In genomic region chr6:41967312-41968287, GRCh38 we compare ENCODE assay signal across 1 cellular context.
TF ChIP-seq lines count a peak whose summit lies in the region.

No MANE protein-coding gene starts in this region.

TF ChIP-seq in K562, 482 proteins besides CTCF, POLR2A, EP300 and RAD21 (continued from another document and continues in another):
- TF ChIP-seq, protein P1, sequence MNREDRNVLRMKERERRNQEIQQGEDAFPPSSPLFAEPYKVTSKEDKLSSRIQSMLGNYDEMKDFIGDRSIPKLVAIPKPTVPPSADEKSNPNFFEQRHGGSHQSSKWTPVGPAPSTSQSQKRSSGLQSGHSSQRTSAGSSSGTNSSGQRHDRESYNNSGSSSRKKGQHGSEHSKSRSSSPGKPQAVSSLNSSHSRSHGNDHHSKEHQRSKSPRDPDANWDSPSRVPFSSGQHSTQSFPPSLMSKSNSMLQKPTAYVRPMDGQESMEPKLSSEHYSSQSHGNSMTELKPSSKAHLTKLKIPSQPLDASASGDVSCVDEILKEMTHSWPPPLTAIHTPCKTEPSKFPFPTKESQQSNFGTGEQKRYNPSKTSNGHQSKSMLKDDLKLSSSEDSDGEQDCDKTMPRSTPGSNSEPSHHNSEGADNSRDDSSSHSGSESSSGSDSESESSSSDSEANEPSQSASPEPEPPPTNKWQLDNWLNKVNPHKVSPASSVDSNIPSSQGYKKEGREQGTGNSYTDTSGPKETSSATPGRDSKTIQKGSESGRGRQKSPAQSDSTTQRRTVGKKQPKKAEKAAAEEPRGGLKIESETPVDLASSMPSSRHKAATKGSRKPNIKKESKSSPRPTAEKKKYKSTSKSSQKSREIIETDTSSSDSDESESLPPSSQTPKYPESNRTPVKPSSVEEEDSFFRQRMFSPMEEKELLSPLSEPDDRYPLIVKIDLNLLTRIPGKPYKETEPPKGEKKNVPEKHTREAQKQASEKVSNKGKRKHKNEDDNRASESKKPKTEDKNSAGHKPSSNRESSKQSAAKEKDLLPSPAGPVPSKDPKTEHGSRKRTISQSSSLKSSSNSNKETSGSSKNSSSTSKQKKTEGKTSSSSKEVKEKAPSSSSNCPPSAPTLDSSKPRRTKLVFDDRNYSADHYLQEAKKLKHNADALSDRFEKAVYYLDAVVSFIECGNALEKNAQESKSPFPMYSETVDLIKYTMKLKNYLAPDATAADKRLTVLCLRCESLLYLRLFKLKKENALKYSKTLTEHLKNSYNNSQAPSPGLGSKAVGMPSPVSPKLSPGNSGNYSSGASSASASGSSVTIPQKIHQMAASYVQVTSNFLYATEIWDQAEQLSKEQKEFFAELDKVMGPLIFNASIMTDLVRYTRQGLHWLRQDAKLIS (CRISPR knock-in tag; IDR thresholded peaks at IDR 0.05) = no peak
- no peak for TF ChIP-seq SOX6 (IDR thresholded peaks at IDR 0.05)
- TF ChIP-seq MAFG (tag; conservative IDR thresholded peaks at IDR 0.05) = peak; percentile 62; the same call in 1 of the 2 replicates
- no peak for TF ChIP-seq TAF15 (IDR thresholded peaks at IDR 0.05; ENCODE audit: low read depth, low read length)
- no peak for TF ChIP-seq ZC3H8 (IDR thresholded peaks at IDR 0.05)
- TF ChIP-seq HDAC6 (IDR thresholded peaks at IDR 0.05; ENCODE audit: low read depth, low read length) = no peak
- TF ChIP-seq, protein P2, sequence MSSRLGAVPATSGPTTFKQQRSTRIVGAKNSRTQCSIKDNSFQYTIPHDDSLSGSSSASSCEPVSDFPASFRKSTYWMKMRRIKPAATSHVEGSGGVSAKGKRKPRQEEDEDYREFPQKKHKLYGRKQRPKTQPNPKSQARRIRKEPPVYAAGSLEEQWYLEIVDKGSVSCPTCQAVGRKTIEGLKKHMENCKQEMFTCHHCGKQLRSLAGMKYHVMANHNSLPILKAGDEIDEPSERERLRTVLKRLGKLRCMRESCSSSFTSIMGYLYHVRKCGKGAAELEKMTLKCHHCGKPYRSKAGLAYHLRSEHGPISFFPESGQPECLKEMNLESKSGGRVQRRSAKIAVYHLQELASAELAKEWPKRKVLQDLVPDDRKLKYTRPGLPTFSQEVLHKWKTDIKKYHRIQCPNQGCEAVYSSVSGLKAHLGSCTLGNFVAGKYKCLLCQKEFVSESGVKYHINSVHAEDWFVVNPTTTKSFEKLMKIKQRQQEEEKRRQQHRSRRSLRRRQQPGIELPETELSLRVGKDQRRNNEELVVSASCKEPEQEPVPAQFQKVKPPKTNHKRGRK (tag; IDR thresholded peaks at IDR 0.05) = no peak
- TF ChIP-seq HBP1 (CRISPR knock-in tag; IDR thresholded peaks at IDR 0.05) = no peak
- TF ChIP-seq MIER1 (IDR thresholded peaks at IDR 0.05; ENCODE audit: low read depth) = no peak
- TF ChIP-seq ZNF830 (CRISPR knock-in tag; IDR thresholded peaks at IDR 0.05) = no peak
- no peak for TF ChIP-seq ZNF707 (CRISPR knock-in tag; conservative IDR thresholded peaks at IDR 0.05)
- no peak for TF ChIP-seq SIN3A (IDR thresholded peaks at IDR 0.05; ENCODE audit: borderline replicate concordance in 2 of 2, control insufficient read depth in 1 of 2, low read depth in 2 of 2, low read length in 2 of 2)
- 0 out of 2 replicates have a peak, but pooled peaks have one; percentile 5 for TF ChIP-seq RB1 (IDR thresholded peaks at IDR 0.05; ENCODE audit: low read depth)
- no peak for TF ChIP-seq STAG1 (CRISPR knock-in tag; IDR thresholded peaks at IDR 0.05; ENCODE audit: borderline replicate concordance)
- TF ChIP-seq ZNF584 (CRISPR knock-in tag; IDR thresholded peaks at IDR 0.05; ENCODE audit: low read depth) = no peak
- TF ChIP-seq TAF9B (IDR thresholded peaks at IDR 0.05; ENCODE audit: partially characterized antibody) = no peak
- no peak for TF ChIP-seq HNRNPUL1 (IDR thresholded peaks at IDR 0.05; ENCODE audit: low read length)
- TF ChIP-seq, protein P3, sequence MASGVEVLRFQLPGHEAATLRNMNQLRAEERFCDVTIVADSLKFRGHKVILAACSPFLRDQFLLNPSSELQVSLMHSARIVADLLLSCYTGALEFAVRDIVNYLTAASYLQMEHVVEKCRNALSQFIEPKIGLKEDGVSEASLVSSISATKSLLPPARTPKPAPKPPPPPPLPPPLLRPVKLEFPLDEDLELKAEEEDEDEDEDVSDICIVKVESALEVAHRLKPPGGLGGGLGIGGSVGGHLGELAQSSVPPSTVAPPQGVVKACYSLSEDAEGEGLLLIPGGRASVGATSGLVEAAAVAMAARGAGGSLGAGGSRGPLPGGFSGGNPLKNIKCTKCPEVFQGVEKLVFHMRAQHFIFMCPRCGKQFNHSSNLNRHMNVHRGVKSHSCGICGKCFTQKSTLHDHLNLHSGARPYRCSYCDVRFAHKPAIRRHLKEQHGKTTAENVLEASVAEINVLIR (CRISPR knock-in tag; IDR thresholded peaks at IDR 0.05) = no peak
- peak in 1 of 2 experiments; percentile 36; a peak in 1 of 4 replicates for TF ChIP-seq TEAD1 (CRISPR knock-in tag; IDR thresholded peaks at IDR 0.05)
- TF ChIP-seq ZBTB1 (CRISPR knock-in tag; IDR thresholded peaks at IDR 0.05; ENCODE audit: borderline replicate concordance, low read depth) = no peak
- TF ChIP-seq ZNF224 (CRISPR knock-in tag; IDR thresholded peaks at IDR 0.05) = no peak
- TF ChIP-seq, protein P4, sequence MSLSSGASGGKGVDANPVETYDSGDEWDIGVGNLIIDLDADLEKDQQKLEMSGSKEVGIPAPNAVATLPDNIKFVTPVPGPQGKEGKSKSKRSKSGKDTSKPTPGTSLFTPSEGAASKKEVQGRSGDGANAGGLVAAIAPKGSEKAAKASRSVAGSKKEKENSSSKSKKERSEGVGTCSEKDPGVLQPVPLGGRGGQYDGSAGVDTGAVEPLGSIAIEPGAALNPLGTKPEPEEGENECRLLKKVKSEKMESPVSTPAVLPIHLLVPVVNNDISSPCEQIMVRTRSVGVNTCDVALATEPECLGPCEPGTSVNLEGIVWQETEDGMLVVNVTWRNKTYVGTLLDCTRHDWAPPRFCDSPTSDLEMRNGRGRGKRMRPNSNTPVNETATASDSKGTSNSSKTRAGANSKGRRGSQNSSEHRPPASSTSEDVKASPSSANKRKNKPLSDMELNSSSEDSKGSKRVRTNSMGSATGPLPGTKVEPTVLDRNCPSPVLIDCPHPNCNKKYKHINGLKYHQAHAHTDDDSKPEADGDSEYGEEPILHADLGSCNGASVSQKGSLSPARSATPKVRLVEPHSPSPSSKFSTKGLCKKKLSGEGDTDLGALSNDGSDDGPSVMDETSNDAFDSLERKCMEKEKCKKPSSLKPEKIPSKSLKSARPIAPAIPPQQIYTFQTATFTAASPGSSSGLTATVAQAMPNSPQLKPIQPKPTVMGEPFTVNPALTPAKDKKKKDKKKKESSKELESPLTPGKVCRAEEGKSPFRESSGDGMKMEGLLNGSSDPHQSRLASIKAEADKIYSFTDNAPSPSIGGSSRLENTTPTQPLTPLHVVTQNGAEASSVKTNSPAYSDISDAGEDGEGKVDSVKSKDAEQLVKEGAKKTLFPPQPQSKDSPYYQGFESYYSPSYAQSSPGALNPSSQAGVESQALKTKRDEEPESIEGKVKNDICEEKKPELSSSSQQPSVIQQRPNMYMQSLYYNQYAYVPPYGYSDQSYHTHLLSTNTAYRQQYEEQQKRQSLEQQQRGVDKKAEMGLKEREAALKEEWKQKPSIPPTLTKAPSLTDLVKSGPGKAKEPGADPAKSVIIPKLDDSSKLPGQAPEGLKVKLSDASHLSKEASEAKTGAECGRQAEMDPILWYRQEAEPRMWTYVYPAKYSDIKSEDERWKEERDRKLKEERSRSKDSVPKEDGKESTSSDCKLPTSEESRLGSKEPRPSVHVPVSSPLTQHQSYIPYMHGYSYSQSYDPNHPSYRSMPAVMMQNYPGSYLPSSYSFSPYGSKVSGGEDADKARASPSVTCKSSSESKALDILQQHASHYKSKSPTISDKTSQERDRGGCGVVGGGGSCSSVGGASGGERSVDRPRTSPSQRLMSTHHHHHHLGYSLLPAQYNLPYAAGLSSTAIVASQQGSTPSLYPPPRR (CRISPR knock-in tag; IDR thresholded peaks at IDR 0.05; ENCODE audit: borderline replicate concordance) = no peak
- no peak for TF ChIP-seq HINFP (tag; conservative IDR thresholded peaks at IDR 0.05; ENCODE audit: low read depth)
- no peak for TF ChIP-seq RBFOX2 (IDR thresholded peaks at IDR 0.05; ENCODE audit: low read depth, low read length)
- TF ChIP-seq RBM17 (IDR thresholded peaks at IDR 0.05; ENCODE audit: borderline replicate concordance, low read depth, low read length) = no peak
- TF ChIP-seq U2AF2 (optimal IDR thresholded peaks at IDR 0.05; ENCODE audit: low read depth, low read length) = no peak
- TF ChIP-seq, protein P5, sequence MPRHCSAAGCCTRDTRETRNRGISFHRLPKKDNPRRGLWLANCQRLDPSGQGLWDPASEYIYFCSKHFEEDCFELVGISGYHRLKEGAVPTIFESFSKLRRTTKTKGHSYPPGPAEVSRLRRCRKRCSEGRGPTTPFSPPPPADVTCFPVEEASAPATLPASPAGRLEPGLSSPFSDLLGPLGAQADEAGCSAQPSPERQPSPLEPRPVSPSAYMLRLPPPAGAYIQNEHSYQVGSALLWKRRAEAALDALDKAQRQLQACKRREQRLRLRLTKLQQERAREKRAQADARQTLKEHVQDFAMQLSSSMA (CRISPR knock-in tag; IDR thresholded peaks at IDR 0.05) = no peak
- TF ChIP-seq, protein P6, sequence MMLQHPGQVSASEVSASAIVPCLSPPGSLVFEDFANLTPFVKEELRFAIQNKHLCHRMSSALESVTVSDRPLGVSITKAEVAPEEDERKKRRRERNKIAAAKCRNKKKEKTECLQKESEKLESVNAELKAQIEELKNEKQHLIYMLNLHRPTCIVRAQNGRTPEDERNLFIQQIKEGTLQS (IDR thresholded peaks at IDR 0.05) = 0 out of 2 replicates have a peak, but pooled peaks have one; percentile 50
- TF ChIP-seq, protein P6 (CRISPR knock-in tag; conservative IDR thresholded peaks at IDR 0.05) = no peak; the same call in 1 of the 2 replicates
- TF ChIP-seq EZH2 (IDR thresholded peaks at IDR 0.05; ENCODE audit: borderline replicate concordance, low read depth, low read length) = no peak
- no peak for TF ChIP-seq JUNB (CRISPR knock-in tag; conservative IDR thresholded peaks at IDR 0.05)
- TF ChIP-seq ZKSCAN8 (CRISPR knock-in tag; IDR thresholded peaks at IDR 0.05) = peak; percentile 21; the same call in 1 of the 2 replicates
- TF ChIP-seq CREB3 (tag; conservative IDR thresholded peaks at IDR 0.05; ENCODE audit: low read depth) = no peak
